Comparison of ENCODE assay signal across 8 cellular contexts in the genomic region with DNA sequence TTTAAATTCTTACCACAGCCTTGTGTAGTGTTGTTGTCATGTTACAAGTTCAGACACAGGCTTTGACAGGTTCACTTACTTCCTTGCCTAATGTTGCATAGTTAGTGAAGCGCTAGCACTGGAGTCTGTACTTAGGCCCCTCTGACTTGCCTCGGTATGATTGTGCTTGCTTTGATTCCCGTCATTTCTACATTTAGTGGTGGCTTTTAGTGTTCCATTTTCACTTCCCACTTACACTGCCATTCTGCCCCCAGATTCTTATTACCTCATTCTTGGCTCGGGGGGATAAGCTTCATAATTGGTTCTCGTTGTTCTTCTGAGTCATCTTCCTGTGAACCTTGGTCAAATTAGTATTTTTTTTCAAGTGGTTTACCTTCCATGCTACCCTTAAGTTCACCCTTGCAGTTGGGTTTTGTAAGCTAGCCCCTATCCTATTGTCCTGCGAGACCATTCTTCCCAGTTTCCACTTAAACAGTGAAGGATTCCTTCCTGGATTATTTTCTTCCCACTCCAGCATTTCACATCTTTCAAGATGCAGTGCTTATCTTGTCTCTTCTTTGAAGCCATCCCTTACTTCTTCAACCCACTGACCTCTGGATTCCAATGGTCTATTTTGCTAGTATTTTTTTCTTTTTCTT.
A peak's percentile ranks its signal among the peaks of the same experiment; 100 is the strongest.
DNase-seq lines count a peak whose midpoint lies in the region; ATAC-seq, FAIRE-seq and TF ChIP-seq lines count a peak whose summit lies in the region.

No MANE protein-coding gene starts in this region.

- no peak for TF ChIP-seq CTCF in Peyer's patch (IDR thresholded peaks at IDR 0.05)

- 86 to 90% methylated on average over 4 to 5 of the region's 6 CpGs for WGBS in mesodermal cell (ENCODE audit: insufficient coverage in 2 of 2), 2 experiments

- TF ChIP-seq POLR2A in GM12891 (IDR thresholded peaks at IDR 0.05; ENCODE audit: low read depth, low read length): no peak
- TF ChIP-seq POLR2A in Peyer's patch (IDR thresholded peaks at IDR 0.05): no peak

- FAIRE-seq in GM12891 (lab: Jason Lieb, UNC) (peak; percentile 87), HTR-8/SVneo (lab: Jason Lieb, UNC) (no peak)

- H3K4me3 ChIP-seq in mesodermal cell (ENCODE audit: extremely low read depth, insufficient read depth, low read length, poor library complexity, severe bottlenecking) (no peak overlapping the region), Peyer's patch (no peak overlapping the region)

- H3K27ac ChIP-seq in mesodermal cell (ENCODE audit: low read depth, low read length, severe bottlenecking) (peak overlapping the region; percentile 16), Peyer's patch (no peak overlapping the region)

- H3K9me3 ChIP-seq in mesodermal cell (ENCODE audit: control insufficient read depth, low read length): no peaks in the 10 kb centered on the region
- no peaks in the 10 kb centered on the region for H3K9me3 ChIP-seq in Peyer's patch

- DNase-seq in GM12891 (ENCODE audit: insufficient read length, low spot score): peak; percentile 5
- peak; percentile 33 for DNase-seq in activated T-cell treated with anti-CD3 and anti-CD28 coated beads, Interleukin-2, amount 50 U/mL, for 24 hours
- no peak for DNase-seq in NCI-H1092 treated with DMSO at 0.1 percent for 48 hours (lab: John Stamatoyannopoulos, UW)
- DNase-seq in Peyer's patch: no peak
- no peak for DNase-seq in HTR-8/SVneo (ENCODE audit: insufficient read length, low spot score)

- H3K27me3 ChIP-seq in Peyer's patch: no peaks in the 10 kb centered on the region

- H3K9me3 Mint-ChIP-seq in activated T-cell treated with anti-CD3 and anti-CD28 coated beads, Interleukin-2, amount 50 U/mL, for 24 hours: no peaks in the 10 kb centered on the region

- H3K27me3 Mint-ChIP-seq in activated T-cell treated with anti-CD3 and anti-CD28 coated beads, Interleukin-2, amount 50 U/mL, for 24 hours: no peaks in the 10 kb centered on the region

- H3K4me1 ChIP-seq in mesodermal cell (ENCODE audit: control insufficient read depth, insufficient read depth, low read length, poor library complexity, severe bottlenecking): peaks cover 5% of the 10 kb centered on the region
- H3K4me1 ChIP-seq in Peyer's patch: no peaks in the 10 kb centered on the region

- peak; percentile 93 for ATAC-seq in GM21390 (IDR thresholded peaks at IDR 0.05; ENCODE audit: unreplicated experiment)
- ATAC-seq in HG03558 (IDR thresholded peaks at IDR 0.05; ENCODE audit: extremely low read depth, unreplicated experiment): peak; percentile 75

- peaks cover 64% of the 10 kb centered on the region for H3K4me1 Mint-ChIP-seq in activated T-cell treated with anti-CD3 and anti-CD28 coated beads, Interleukin-2, amount 50 U/mL, for 24 hours (ENCODE audit: low read depth)

- peak overlapping the region; percentile 62 for H3K4me3 Mint-ChIP-seq in activated T-cell treated with anti-CD3 and anti-CD28 coated beads, Interleukin-2, amount 50 U/mL, for 24 hours

- H3K27ac Mint-ChIP-seq in activated T-cell treated with anti-CD3 and anti-CD28 coated beads, Interleukin-2, amount 50 U/mL, for 24 hours: peak overlapping the region; percentile 88

- H3K36me3 Mint-ChIP-seq in activated T-cell treated with anti-CD3 and anti-CD28 coated beads, Interleukin-2, amount 50 U/mL, for 24 hours (ENCODE audit: low read depth): peaks cover 79% of the 10 kb centered on the region

- H3K36me3 ChIP-seq in mesodermal cell (ENCODE audit: control insufficient read depth, insufficient read depth, low read length) (peaks cover 6% of the 10 kb centered on the region), Peyer's patch (no peaks in the 10 kb centered on the region)

TF ChIP-seq in GM12891, 5 proteins besides CTCF, POLR2A, EP300 and RAD21:
- TF ChIP-seq SPI1 (IDR thresholded peaks at IDR 0.05; ENCODE audit: low read depth, low read length): peak; percentile 92
- TF ChIP-seq TAF1 (IDR thresholded peaks at IDR 0.05; ENCODE audit: low read depth, low read length): 0 out of 2 replicates have a peak, but pooled peaks have one; percentile 28
- TF ChIP-seq POLR2AphosphoS5 (IDR thresholded peaks at IDR 0.05; ENCODE audit: low read depth, low read length): no peak; the same call in 1 of the 2 replicates
- peak; percentile 60; the same call in 1 of the 2 replicates for TF ChIP-seq POU2F2 (IDR thresholded peaks at IDR 0.05; ENCODE audit: low read depth, low read length)
- TF ChIP-seq PAX5 (IDR thresholded peaks at IDR 0.05; ENCODE audit: insufficient read depth, low read length, severe bottlenecking): no peak
TF ChIP-seq in GM12891: peak in this region for 3.

Comparison
In these comparisons a context has a peak if more than half of its experiments do, and no peak if none do; other contexts are left out.
1. DNase-seq: peak in GM12891 (single experiment) and activated T-cell treated with anti-CD3 and anti-CD28 coated beads, Interleukin-2, amount 50 U/mL, for 24 hours (single experiment); none in NCI-H1092 treated with DMSO at 0.1 percent for 48 hours (single experiment), Peyer's patch (0 of 3) and HTR-8/SVneo (single experiment).